In genomic region chr19:34383599-34383998, GRCh38 we compare ENCODE assay signal across 14 cellular contexts.
"Had no signal": no experiment of that assay in that cellular context is flagged by ENCODE, and none has a peak within 500 bp of the region (broad histone marks: within the 10 kb centered on the region; RNA-seq: fewer than 3 reads in every experiment).

No MANE protein-coding gene starts in this region.

- H3K4me1 Mint-ChIP-seq: nephron had no signal

- ATAC-seq: activated CD4-positive, CD25-positive, alpha-beta regulatory T cell treated with anti-CD3 and anti-CD28 coated beads, Interleukin-2, amount 50 U/mL, for 24 hours; gastroesophageal sphincter; left lung; mucosa of descending colon; upper lobe of right lung had no signal

- H3K4me3 Mint-ChIP-seq: nephron; stimulated activated naive CD8-positive, alpha-beta T cell treated with anti-CD3 and anti-CD28 coated beads, Interleukin-15, Interleukin-2, amounts not matched to agents 100 ng/mL and 50 ng/mL, for 24 hours had no signal

- H3K9me3 Mint-ChIP-seq: nephron; stimulated activated naive CD8-positive, alpha-beta T cell treated with anti-CD3 and anti-CD28 coated beads, Interleukin-15, Interleukin-2, amounts not matched to agents 100 ng/mL and 50 ng/mL, for 24 hours had no signal

- H3K27ac Mint-ChIP-seq: nephron had no signal

- H3K27me3 Mint-ChIP-seq: stimulated activated naive CD8-positive, alpha-beta T cell treated with anti-CD3 and anti-CD28 coated beads, Interleukin-15, Interleukin-2, amounts not matched to agents 100 ng/mL and 50 ng/mL, for 24 hours had no signal

- DNase-seq: activated effector memory CD4-positive, alpha-beta T cell treated with Interleukin-2 at 50 U/mL for 16 hours; effector CD8-positive, alpha-beta T cell; left lung; mucosa of descending colon; ovary; SK-N-SH; stimulated activated CD4-positive, alpha-beta T cell treated with anti-CD3 and anti-CD28 coated beads, Interleukin-4, amount 100 ng/mL, for 1 hour; stimulated activated CD8-positive, alpha-beta memory T cell treated with anti-CD3 and anti-CD28 coated beads, Interleukin-4, amount 100 ng/mL, for 48 hours; T-helper 2 cell; upper lobe of right lung had no signal
